ENCODE assay signal across 15 cellular contexts in genomic region chr2:78541088-78541450, GRCh38.
DNase-seq lines count a peak whose midpoint lies in the region; ATAC-seq, FAIRE-seq and TF ChIP-seq lines count a peak whose summit lies in the region.
"Had no signal": no experiment of that assay in that cellular context is flagged by ENCODE, and none has a peak within 500 bp of the region (broad histone marks: within the 10 kb centered on the region; RNA-seq: fewer than 3 reads in every experiment).

No MANE protein-coding gene starts in this region.

- H3K79me2 ChIP-seq in HepG2 (ENCODE audit: insufficient read depth, low read length) (peaks cover 55% of the 10 kb centered on the region), PC-9 (ENCODE audit: low read depth) (peaks cover 48% of the 10 kb centered on the region)

- 0 out of 2 replicates have a peak, but pooled peaks cover 3% of the 10 kb centered on the region for H4K20me1 ChIP-seq in HepG2 (ENCODE audit: insufficient read depth, low read length)
- H4K20me1 ChIP-seq in PC-9 (ENCODE audit: insufficient read depth): no peaks in the 10 kb centered on the region
- H4K20me1 ChIP-seq: BLaER1 treated with 17β-estradiol and CSF1 and Interleukin-3, amounts not matched to agents 10 nM and 100 nM had no signal

- H3K27me3 ChIP-seq in HepG2 (ENCODE audit: control insufficient read depth in 1 of 2, insufficient read depth in 2 of 2, low read length in 2 of 2): no peaks in the 10 kb centered on the region; a peak in 1 of 5 replicates
- H3K27me3 ChIP-seq in right lobe of liver: no peaks in the 10 kb centered on the region
- no peaks in the 10 kb centered on the region for H3K27me3 ChIP-seq in PC-9 (ENCODE audit: insufficient read depth, low read depth)
- H3K27me3 ChIP-seq: BLaER1 treated with 17β-estradiol and CSF1 and Interleukin-3, amounts not matched to agents 10 nM and 100 nM had no signal

- H3K36me3 ChIP-seq in HepG2 (replicated peaks in 1 of 2; ENCODE audit: control insufficient read depth in 1 of 2, insufficient read depth in 2 of 2, low read length in 2 of 2): no peaks in the 10 kb centered on the region
- no peaks in the 10 kb centered on the region for H3K36me3 ChIP-seq in right lobe of liver
- peaks cover 24% of the 10 kb centered on the region for H3K36me3 ChIP-seq in PC-9 (ENCODE audit: low read depth)
- H3K36me3 ChIP-seq: BLaER1 treated with 17β-estradiol and CSF1 and Interleukin-3, amounts not matched to agents 10 nM and 100 nM; HAP-1 had no signal

- peak overlapping the region; percentile 83 to 93 (median 83) for H3K4me3 ChIP-seq in HepG2 (replicated peaks in 1 of 3; ENCODE audit: insufficient read depth in 1 of 3, low read depth in 2 of 3, low read length in 3 of 3)
- H3K4me3 ChIP-seq in right lobe of liver: no peak overlapping the region
- H3K4me3 ChIP-seq in PC-9: peak overlapping the region; percentile 82
- peak overlapping the region; percentile 56 for H3K4me3 ChIP-seq in iPS-11a (ENCODE audit: low read depth, low read length)
- H3K4me3 ChIP-seq: BLaER1 treated with 17β-estradiol and CSF1 and Interleukin-3, amounts not matched to agents 10 nM and 100 nM; HAP-1 had no signal

- CTCF ChIA-PET in HepG2 (lab: Yijun Ruan, JAX; ENCODE audit: low intra/inter-chr PET ratio, low total read pairs): no interaction called here
- CTCF ChIA-PET in PC-9 (lab: Charles Lee): interaction anchor here (0.6 kb wide), 1 partner anchor 75 kb away, joined by 3 read pairs; no protein-coding TSS in a partner anchor

- BruUV-seq in HepG2 (replicated peaks; lab: Mats Ljungman, UMichigan) (no TSS peak), PC-9 (replicated peaks; lab: Mats Ljungman, UMichigan) (no TSS peak)

- no peaks in the 10 kb centered on the region for H3K36me3 Mint-ChIP-seq in type B pancreatic cell
- H3K36me3 Mint-ChIP-seq in stimulated activated naive B cell treated with anti-CD40 and anti-IgM and Interleukin-4, amounts not matched to agents 10 μg/mL and 1 μg/mL and 100 μg/mL, for 72 hours: no peaks in the 10 kb centered on the region
- H3K36me3 Mint-ChIP-seq in stimulated activated memory B cell treated with anti-CD40 and anti-IgM and Interleukin-4, amounts not matched to agents 10 μg/mL and 1 μg/mL and 100 μg/mL, for 72 hours: no peaks in the 10 kb centered on the region

- intact Hi-C loops in HepG2 (cut with micrococcal nuclease; ENCODE audit: unreplicated experiment) (loop anchor here (1.0 to 5.0 kb wide), 4 partner anchors 8 to 1589 kb away; no protein-coding TSS in a partner anchor), right lobe of liver (cut with DNase I) (no loop called here), PC-9 (cut with micrococcal nuclease; ENCODE audit: unreplicated experiment) (no loop called here)

- H3K27me3 Mint-ChIP-seq in type B pancreatic cell: no peaks in the 10 kb centered on the region
- no peaks in the 10 kb centered on the region for H3K27me3 Mint-ChIP-seq in stimulated activated naive B cell treated with anti-CD40 and anti-IgM and Interleukin-4, amounts not matched to agents 10 μg/mL and 1 μg/mL and 100 μg/mL, for 72 hours
- H3K27me3 Mint-ChIP-seq in stimulated activated memory B cell treated with anti-CD40 and anti-IgM and Interleukin-4, amounts not matched to agents 10 μg/mL and 1 μg/mL and 100 μg/mL, for 72 hours: no peaks in the 10 kb centered on the region

- WGBS in HepG2 (ENCODE audit: low lambda C conversion rate): under 1% methylated on average over 6 of the region's 6 CpGs
- WGBS in right lobe of liver (ENCODE audit: insufficient coverage, low coverage, low lambda C conversion rate, missing lambda C conversion rate): 58% methylated on average over 6 of the region's 6 CpGs

- TF ChIP-seq CTCF in HepG2 (CRISPR knock-in tag; IDR thresholded peaks at IDR 0.05) (no peak), right lobe of liver (IDR thresholded peaks at IDR 0.05) (no peak), PC-9 (conservative IDR thresholded peaks at IDR 0.05) (no peak), type B pancreatic cell (conservative IDR thresholded peaks at IDR 0.05) (no peak)

- peaks cover 13% of the 10 kb centered on the region; the same call in 1 of the 2 replicates for H3F3A ChIP-seq in PC-9 (ENCODE audit: insufficient read depth, low read depth)

- TF ChIP-seq RAD21 in HepG2 (CRISPR knock-in tag; IDR thresholded peaks at IDR 0.05): no peak

- H2AFZ ChIP-seq in HepG2 (ENCODE audit: low read length) (peak overlapping the region; percentile 84), PC-9 (peak overlapping the region; percentile 87)

- ATAC-seq in HepG2: peak; percentile 54
- ATAC-seq in right lobe of liver: no peak
- ATAC-seq in stimulated activated naive B cell treated with anti-CD40 and anti-IgM and Interleukin-4, amounts not matched to agents 10 μg/mL and 1 μg/mL and 100 μg/mL, for 72 hours (replicated peaks): no peak
- no peak for ATAC-seq in stimulated activated memory B cell treated with anti-CD40 and anti-IgM and Interleukin-4, amounts not matched to agents 10 μg/mL and 1 μg/mL and 100 μg/mL, for 72 hours

- TF ChIP-seq EP300 in HepG2 (IDR thresholded peaks at IDR 0.05; ENCODE audit: low read depth in 2 of 2, low read length in 2 of 2) (no peak), HepG2 (CRISPR knock-in tag; IDR thresholded peaks at IDR 0.05; ENCODE audit: borderline replicate concordance) (no peak)

- no peak for TF ChIP-seq POLR2A in HepG2 (IDR thresholded peaks at IDR 0.05; ENCODE audit: insufficient read depth in 1 of 2, low read depth in 2 of 2, low read length in 2 of 2)
- no peak for TF ChIP-seq POLR2A in right lobe of liver (IDR thresholded peaks at IDR 0.05)

- H3K9ac ChIP-seq in HepG2 (ENCODE audit: insufficient read depth, low read depth, low read length): peak overlapping the region; percentile 97
- H3K9ac ChIP-seq: BLaER1 treated with 17β-estradiol and CSF1 and Interleukin-3, amounts not matched to agents 10 nM and 100 nM had no signal

- H3K4me1 ChIP-seq in HepG2 (ENCODE audit: insufficient read depth, low read length): peaks cover 53% of the 10 kb centered on the region
- no peaks in the 10 kb centered on the region for H3K4me1 ChIP-seq in right lobe of liver
- peaks cover 22% of the 10 kb centered on the region for H3K4me1 ChIP-seq in PC-9 (replicated peaks; ENCODE audit: insufficient read depth)
- H3K4me1 ChIP-seq: BLaER1 treated with 17β-estradiol and CSF1 and Interleukin-3, amounts not matched to agents 10 nM and 100 nM; HAP-1 had no signal

- H3K9me3 ChIP-seq in HepG2 (ENCODE audit: low read length) (no peaks in the 10 kb centered on the region), right lobe of liver (no peaks in the 10 kb centered on the region), PC-9 (ENCODE audit: insufficient read depth, low read depth) (peaks cover 8% of the 10 kb centered on the region; the same call in 1 of the 2 replicates)
- H3K9me3 ChIP-seq: HAP-1 had no signal

- peaks cover 6% of the 10 kb centered on the region for H3K9me3 Mint-ChIP-seq in type B pancreatic cell
- peaks cover 6 to 12% of the 10 kb centered on the region in 2 donors for H3K9me3 Mint-ChIP-seq in stimulated activated naive B cell treated with anti-CD40 and anti-IgM and Interleukin-4, amounts not matched to agents 10 μg/mL and 1 μg/mL and 100 μg/mL, for 72 hours
- peaks cover 9% of the 10 kb centered on the region for H3K9me3 Mint-ChIP-seq in stimulated activated memory B cell treated with anti-CD40 and anti-IgM and Interleukin-4, amounts not matched to agents 10 μg/mL and 1 μg/mL and 100 μg/mL, for 72 hours

- POLR2A ChIA-PET in HepG2 (lab: Yijun Ruan, JAX): interaction anchor here (1.1 to 2.0 kb wide), 12 partner anchors 8 to 425 kb away, joined by 3 to 19 read pairs (median 6); no protein-coding TSS in a partner anchor
- POLR2A ChIA-PET in PC-9 (lab: Charles Lee; ENCODE audit: unreplicated experiment): interaction anchor here (1.5 kb wide), 1 partner anchor 8 kb away, joined by 8 read pairs; no protein-coding TSS in a partner anchor

- peak; percentile 29 for DNase-seq in HepG2 (ENCODE audit: low spot score)
- DNase-seq in right lobe of liver: no peak
- no peak for DNase-seq in PC-9
- no peak for DNase-seq in type B pancreatic cell (ENCODE audit: extremely low spot score, unreplicated experiment)
- DNase-seq in stimulated activated naive B cell treated with anti-CD40 and anti-IgM and Interleukin-4, amounts not matched to agents 10 μg/mL and 1 μg/mL and 100 μg/mL, for 72 hours: no peak
- DNase-seq in HCEC 1CT: no peak
- DNase-seq: DMS 273 treated with DMSO at 0.1 percent for 48 hours, NCI-H1417 treated with DMSO at 0.1 percent for 48 hours had no signal

- H3K9me2 ChIP-seq in PC-9 (ENCODE audit: insufficient read depth): peaks cover 4% of the 10 kb centered on the region; the same call in 1 of the 2 replicates

- H3K27ac ChIP-seq in HepG2 (ENCODE audit: extremely low read length, insufficient read depth, low read length) (peak overlapping the region; percentile 98), right lobe of liver (no peak overlapping the region), PC-9 (peak overlapping the region; percentile 93)
- H3K27ac ChIP-seq: BLaER1 treated with 17β-estradiol and CSF1 and Interleukin-3, amounts not matched to agents 10 nM and 100 nM; HL-60 had no signal

- H3K4me2 ChIP-seq in HepG2 (ENCODE audit: low read depth, low read length) (peak overlapping the region; percentile 80), PC-9 (peak overlapping the region; percentile 89)
- H3K4me2 ChIP-seq: BLaER1 treated with 17β-estradiol and CSF1 and Interleukin-3, amounts not matched to agents 10 nM and 100 nM had no signal

- H3K4me1 Mint-ChIP-seq in type B pancreatic cell (ENCODE audit: unreplicated experiment): no peaks in the 10 kb centered on the region
- no peaks in the 10 kb centered on the region for H3K4me1 Mint-ChIP-seq in stimulated activated naive B cell treated with anti-CD40 and anti-IgM and Interleukin-4, amounts not matched to agents 10 μg/mL and 1 μg/mL and 100 μg/mL, for 72 hours
- no peaks in the 10 kb centered on the region for H3K4me1 Mint-ChIP-seq in stimulated activated memory B cell treated with anti-CD40 and anti-IgM and Interleukin-4, amounts not matched to agents 10 μg/mL and 1 μg/mL and 100 μg/mL, for 72 hours

- H3K27ac Mint-ChIP-seq in type B pancreatic cell: peak overlapping the region; percentile 24
- H3K27ac Mint-ChIP-seq in stimulated activated naive B cell treated with anti-CD40 and anti-IgM and Interleukin-4, amounts not matched to agents 10 μg/mL and 1 μg/mL and 100 μg/mL, for 72 hours: no peak overlapping the region
- no peak overlapping the region for H3K27ac Mint-ChIP-seq in stimulated activated memory B cell treated with anti-CD40 and anti-IgM and Interleukin-4, amounts not matched to agents 10 μg/mL and 1 μg/mL and 100 μg/mL, for 72 hours

- in situ Hi-C loops in HepG2 (cut with HindIII; ENCODE audit: extremely low pct_ligation_motif_present, low pct_unique_long_range_greater_than_20kb): loop anchor here (10.0 kb wide), 1 partner anchor 556 kb away; no protein-coding TSS in a partner anchor

- H3K4me3 Mint-ChIP-seq in type B pancreatic cell: peak overlapping the region; percentile 25
- H3K4me3 Mint-ChIP-seq in stimulated activated naive B cell treated with anti-CD40 and anti-IgM and Interleukin-4, amounts not matched to agents 10 μg/mL and 1 μg/mL and 100 μg/mL, for 72 hours: no peak overlapping the region
- no peak overlapping the region for H3K4me3 Mint-ChIP-seq in stimulated activated memory B cell treated with anti-CD40 and anti-IgM and Interleukin-4, amounts not matched to agents 10 μg/mL and 1 μg/mL and 100 μg/mL, for 72 hours

- FAIRE-seq in HepG2 (lab: Jason Lieb, UNC): no peak
- FAIRE-seq: HTR-8/SVneo, RCC 7860 had no signal

TF ChIP-seq in HepG2, 621 proteins besides CTCF, POLR2A, EP300 and RAD21 (continues in another document):
- no peak for TF ChIP-seq ZSCAN25 (CRISPR knock-in tag; IDR thresholded peaks at IDR 0.05)

Comparison
In these comparisons a context has a peak if more than half of its experiments do, and no peak if none do; other contexts are left out.
1. H3K27ac ChIP-seq: peak in HepG2 (single experiment) and PC-9 (single experiment); none in right lobe of liver (0 of 3).
2. H3K4me3 ChIP-seq: peak in HepG2 (3 of 3), PC-9 (single experiment) and iPS-11a (single experiment); none in right lobe of liver (0 of 3).